ENCODE assay signal across 1 cellular context in genomic region chr11:77994434-77995362, GRCh38.
A peak's percentile ranks its signal among the peaks of the same experiment; 100 is the strongest.
TF ChIP-seq lines count a peak whose summit lies in the region.

TSS of gene INTS4 (minus strand) at chr11:77994668. CDS start at chr11:77994643, 25 bp downstream.

TF ChIP-seq in K562, 482 proteins besides CTCF, POLR2A, EP300 and RAD21 (continued from another document and continues in another):
- TF ChIP-seq ARID3B (CRISPR knock-in tag; IDR thresholded peaks at IDR 0.05; ENCODE audit: borderline replicate concordance) = no peak
- peak; percentile 90 for TF ChIP-seq ASH1L (IDR thresholded peaks at IDR 0.05; ENCODE audit: borderline replicate concordance, low read depth, partially characterized antibody)
- no peak for TF ChIP-seq HEY1 (CRISPR knock-in tag; IDR thresholded peaks at IDR 0.05; ENCODE audit: borderline replicate concordance)
- TF ChIP-seq U2AF2 (optimal IDR thresholded peaks at IDR 0.05; ENCODE audit: low read depth, low read length) = no peak
- no peak for TF ChIP-seq NFIX (CRISPR knock-in tag; IDR thresholded peaks at IDR 0.05; ENCODE audit: low read depth)
- peak; percentile 72; the same call in 1 of the 2 replicates for TF ChIP-seq KAT7 (CRISPR knock-in tag; IDR thresholded peaks at IDR 0.05; ENCODE audit: borderline replicate concordance)
- no peak for TF ChIP-seq SAFB2 (IDR thresholded peaks at IDR 0.05; ENCODE audit: borderline replicate concordance, low read depth, low read length, severe bottlenecking)
- no peak for TF ChIP-seq ILK (tag; IDR thresholded peaks at IDR 0.05; ENCODE audit: borderline replicate concordance, low read depth)
- TF ChIP-seq, protein P1, sequence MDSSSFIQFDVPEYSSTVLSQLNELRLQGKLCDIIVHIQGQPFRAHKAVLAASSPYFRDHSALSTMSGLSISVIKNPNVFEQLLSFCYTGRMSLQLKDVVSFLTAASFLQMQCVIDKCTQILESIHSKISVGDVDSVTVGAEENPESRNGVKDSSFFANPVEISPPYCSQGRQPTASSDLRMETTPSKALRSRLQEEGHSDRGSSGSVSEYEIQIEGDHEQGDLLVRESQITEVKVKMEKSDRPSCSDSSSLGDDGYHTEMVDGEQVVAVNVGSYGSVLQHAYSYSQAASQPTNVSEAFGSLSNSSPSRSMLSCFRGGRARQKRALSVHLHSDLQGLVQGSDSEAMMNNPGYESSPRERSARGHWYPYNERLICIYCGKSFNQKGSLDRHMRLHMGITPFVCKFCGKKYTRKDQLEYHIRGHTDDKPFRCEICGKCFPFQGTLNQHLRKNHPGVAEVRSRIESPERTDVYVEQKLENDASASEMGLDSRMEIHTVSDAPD (CRISPR knock-in tag; IDR thresholded peaks at IDR 0.05) = peak; percentile 25; the same call in 1 of the 2 replicates
- TF ChIP-seq MED1 (CRISPR knock-in tag; IDR thresholded peaks at IDR 0.05; ENCODE audit: borderline replicate concordance) = no peak
- peak; percentile 44; the same call in 1 of the 2 replicates for TF ChIP-seq NFIC (IDR thresholded peaks at IDR 0.05)
- peak; percentile 80; the same call in 1 of the 2 replicates for TF ChIP-seq PHF8 (IDR thresholded peaks at IDR 0.05; ENCODE audit: borderline replicate concordance, low read length)
- peak in 1 of 2 experiments; percentile 63; a peak in 2 of 4 replicates for TF ChIP-seq TEAD1 (CRISPR knock-in tag; IDR thresholded peaks at IDR 0.05)
- TF ChIP-seq, protein P2, sequence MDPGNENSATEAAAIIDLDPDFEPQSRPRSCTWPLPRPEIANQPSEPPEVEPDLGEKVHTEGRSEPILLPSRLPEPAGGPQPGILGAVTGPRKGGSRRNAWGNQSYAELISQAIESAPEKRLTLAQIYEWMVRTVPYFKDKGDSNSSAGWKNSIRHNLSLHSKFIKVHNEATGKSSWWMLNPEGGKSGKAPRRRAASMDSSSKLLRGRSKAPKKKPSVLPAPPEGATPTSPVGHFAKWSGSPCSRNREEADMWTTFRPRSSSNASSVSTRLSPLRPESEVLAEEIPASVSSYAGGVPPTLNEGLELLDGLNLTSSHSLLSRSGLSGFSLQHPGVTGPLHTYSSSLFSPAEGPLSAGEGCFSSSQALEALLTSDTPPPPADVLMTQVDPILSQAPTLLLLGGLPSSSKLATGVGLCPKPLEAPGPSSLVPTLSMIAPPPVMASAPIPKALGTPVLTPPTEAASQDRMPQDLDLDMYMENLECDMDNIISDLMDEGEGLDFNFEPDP (CRISPR knock-in tag; IDR thresholded peaks at IDR 0.05) = no peak
- peak; percentile 86 for TF ChIP-seq FOXK1 (CRISPR knock-in tag; IDR thresholded peaks at IDR 0.05; ENCODE audit: borderline replicate concordance)
- 0 out of 4 replicates have a peak, but pooled peaks of 1 of the 2 experiments have one; percentile 18 for TF ChIP-seq SIX5 (IDR thresholded peaks at IDR 0.05; ENCODE audit: borderline replicate concordance in 1 of 2, insufficient read depth in 1 of 2, low read depth in 1 of 2, low read length in 2 of 2)
- peak; percentile 59; the same call in 1 of the 2 replicates for TF ChIP-seq ESRRA (IDR thresholded peaks at IDR 0.05; ENCODE audit: borderline replicate concordance, low read depth)
- no peak for TF ChIP-seq ZNF699 (CRISPR knock-in tag; IDR thresholded peaks at IDR 0.05; ENCODE audit: insufficient replicate concordance)
- TF ChIP-seq MCM5 (IDR thresholded peaks at IDR 0.05; ENCODE audit: low read depth) = no peak
- TF ChIP-seq HNRNPUL1 (IDR thresholded peaks at IDR 0.05; ENCODE audit: low read length) = no peak
- TF ChIP-seq ZFX (CRISPR knock-in tag; IDR thresholded peaks at IDR 0.05) = peak; percentile 59
- no peak for TF ChIP-seq ZNF830 (CRISPR knock-in tag; IDR thresholded peaks at IDR 0.05)
- peak; percentile 75 for TF ChIP-seq JUND (IDR thresholded peaks at IDR 0.05; ENCODE audit: borderline replicate concordance, low read depth, low read length)
- TF ChIP-seq JUND (tag; IDR thresholded peaks at IDR 0.05; ENCODE audit: borderline replicate concordance, low read depth, low read length) = peak; percentile 51; the same call in 1 of the 3 replicates
- TF ChIP-seq PTRF (tag; IDR thresholded peaks at IDR 0.05) = no peak
- TF ChIP-seq, protein P3, sequence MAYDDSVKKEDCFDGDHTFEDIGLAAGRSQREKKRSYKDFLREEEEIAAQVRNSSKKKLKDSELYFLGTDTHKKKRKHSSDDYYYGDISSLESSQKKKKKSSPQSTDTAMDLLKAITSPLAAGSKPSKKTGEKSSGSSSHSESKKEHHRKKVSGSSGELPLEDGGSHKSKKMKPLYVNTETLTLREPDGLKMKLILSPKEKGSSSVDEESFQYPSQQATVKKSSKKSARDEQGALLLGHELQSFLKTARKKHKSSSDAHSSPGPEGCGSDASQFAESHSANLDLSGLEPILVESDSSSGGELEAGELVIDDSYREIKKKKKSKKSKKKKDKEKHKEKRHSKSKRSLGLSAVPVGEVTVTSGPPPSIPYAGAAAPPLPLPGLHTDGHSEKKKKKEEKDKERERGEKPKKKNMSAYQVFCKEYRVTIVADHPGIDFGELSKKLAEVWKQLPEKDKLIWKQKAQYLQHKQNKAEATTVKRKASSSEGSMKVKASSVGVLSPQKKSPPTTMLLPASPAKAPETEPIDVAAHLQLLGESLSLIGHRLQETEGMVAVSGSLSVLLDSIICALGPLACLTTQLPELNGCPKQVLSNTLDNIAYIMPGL (CRISPR knock-in tag; IDR thresholded peaks at IDR 0.05) = no peak
- TF ChIP-seq SMAD4 (CRISPR knock-in tag; conservative IDR thresholded peaks at IDR 0.05) = peak; percentile 42; the same call in 1 of the 2 replicates
- peak; percentile 83 for TF ChIP-seq E2F8 (IDR thresholded peaks at IDR 0.05; ENCODE audit: low read depth, partially characterized antibody)
- TF ChIP-seq CCAR2 (IDR thresholded peaks at IDR 0.05; ENCODE audit: low read depth, low read length) = no peak
- TF ChIP-seq ZBTB17 (CRISPR knock-in tag; IDR thresholded peaks at IDR 0.05) = peak; percentile 92
- TF ChIP-seq, protein P4, sequence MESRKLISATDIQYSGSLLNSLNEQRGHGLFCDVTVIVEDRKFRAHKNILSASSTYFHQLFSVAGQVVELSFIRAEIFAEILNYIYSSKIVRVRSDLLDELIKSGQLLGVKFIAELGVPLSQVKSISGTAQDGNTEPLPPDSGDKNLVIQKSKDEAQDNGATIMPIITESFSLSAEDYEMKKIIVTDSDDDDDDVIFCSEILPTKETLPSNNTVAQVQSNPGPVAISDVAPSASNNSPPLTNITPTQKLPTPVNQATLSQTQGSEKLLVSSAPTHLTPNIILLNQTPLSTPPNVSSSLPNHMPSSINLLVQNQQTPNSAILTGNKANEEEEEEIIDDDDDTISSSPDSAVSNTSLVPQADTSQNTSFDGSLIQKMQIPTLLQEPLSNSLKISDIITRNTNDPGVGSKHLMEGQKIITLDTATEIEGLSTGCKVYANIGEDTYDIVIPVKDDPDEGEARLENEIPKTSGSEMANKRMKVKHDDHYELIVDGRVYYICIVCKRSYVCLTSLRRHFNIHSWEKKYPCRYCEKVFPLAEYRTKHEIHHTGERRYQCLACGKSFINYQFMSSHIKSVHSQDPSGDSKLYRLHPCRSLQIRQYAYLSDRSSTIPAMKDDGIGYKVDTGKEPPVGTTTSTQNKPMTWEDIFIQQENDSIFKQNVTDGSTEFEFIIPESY (CRISPR knock-in tag; IDR thresholded peaks at IDR 0.05) = peak; percentile 49; the same call in 1 of the 2 replicates
- TF ChIP-seq ZBTB7A (IDR thresholded peaks at IDR 0.05; ENCODE audit: borderline replicate concordance, control insufficient read depth, low read depth, low read length) = no peak
- TF ChIP-seq ZNF398 (CRISPR knock-in tag; IDR thresholded peaks at IDR 0.05) = no peak
- 0 out of 2 replicates have a peak, but pooled peaks have one; percentile 17 for TF ChIP-seq SMARCC2 (IDR thresholded peaks at IDR 0.05; ENCODE audit: low read depth)
- TF ChIP-seq NUFIP1 (IDR thresholded peaks at IDR 0.05; ENCODE audit: partially characterized antibody) = peak; percentile 81
- TF ChIP-seq PCBP1 (IDR thresholded peaks at IDR 0.05; ENCODE audit: low read depth, low read length, poor library complexity, severe bottlenecking) = no peak
- TF ChIP-seq PYGO2 (tag; IDR thresholded peaks at IDR 0.05) = 0 out of 2 replicates have a peak, but pooled peaks have one; percentile 26
- TF ChIP-seq ZNF143 (CRISPR knock-in tag; IDR thresholded peaks at IDR 0.05) = peak; percentile 75
- no peak for TF ChIP-seq HNRNPK (IDR thresholded peaks at IDR 0.05; ENCODE audit: low read depth, low read length, poor library complexity, severe bottlenecking)
- no peak for TF ChIP-seq NCOA2 (IDR thresholded peaks at IDR 0.05; ENCODE audit: partially characterized antibody in 2 of 2)
- peak; percentile 65 for TF ChIP-seq POU5F1 (IDR thresholded peaks at IDR 0.05; ENCODE audit: borderline replicate concordance, low read depth, low read length, partially characterized antibody)
- TF ChIP-seq NR4A1 (CRISPR knock-in tag; IDR thresholded peaks at IDR 0.05) = no peak
- TF ChIP-seq NR4A1 (tag; IDR thresholded peaks at IDR 0.05) = no peak
- 0 out of 2 replicates have a peak, but pooled peaks have one; percentile 37 for TF ChIP-seq HDAC8 (tag; IDR thresholded peaks at IDR 0.05)
- no peak for TF ChIP-seq XRCC4 (IDR thresholded peaks at IDR 0.05; ENCODE audit: extremely low read depth, insufficient read depth, insufficient read length)
- TF ChIP-seq SOX6 (IDR thresholded peaks at IDR 0.05) = peak; percentile 40; the same call in 1 of the 2 replicates
- no peak for TF ChIP-seq POLR3G (IDR thresholded peaks at IDR 0.05; ENCODE audit: extremely low read depth, insufficient read length, insufficient replicate concordance)
- TF ChIP-seq HES1 (IDR thresholded peaks at IDR 0.05; ENCODE audit: low read depth) = no peak
- 0 out of 2 replicates have a peak, but pooled peaks have one; percentile 48 for TF ChIP-seq ZNF445 (CRISPR knock-in tag; IDR thresholded peaks at IDR 0.05; ENCODE audit: low read depth)
- TF ChIP-seq ZNF311 (CRISPR knock-in tag; IDR thresholded peaks at IDR 0.05) = no peak; the same call in 1 of the 2 replicates
- peak; percentile 97 for TF ChIP-seq ETV5 (CRISPR knock-in tag; IDR thresholded peaks at IDR 0.05; ENCODE audit: low read depth)
- no peak for TF ChIP-seq IRF2 (CRISPR knock-in tag; IDR thresholded peaks at IDR 0.05)
- TF ChIP-seq GTF2B (IDR thresholded peaks at IDR 0.05; ENCODE audit: extremely low read depth, insufficient read length) = no peak
- TF ChIP-seq NELFE (IDR thresholded peaks at IDR 0.05; ENCODE audit: insufficient read depth, insufficient read length) = no peak
- no peak for TF ChIP-seq ZKSCAN3 (CRISPR knock-in tag; IDR thresholded peaks at IDR 0.05)
- TF ChIP-seq BACH1 (tag; IDR thresholded peaks at IDR 0.05) = no peak
- peak; percentile 14; the same call in 1 of the 2 replicates for TF ChIP-seq BRD4 (IDR thresholded peaks at IDR 0.05)
- TF ChIP-seq ZNF165 (CRISPR knock-in tag; IDR thresholded peaks at IDR 0.05; ENCODE audit: borderline replicate concordance) = no peak
- no peak for TF ChIP-seq TFAM (CRISPR knock-in tag; conservative IDR thresholded peaks at IDR 0.05)
- TF ChIP-seq KHSRP (IDR thresholded peaks at IDR 0.05) = no peak; the same call in 1 of the 2 replicates
